Comparison of ENCODE assay signal across 1 cellular context in genomic region chr12:12428047-12428446, GRCh38.
TF ChIP-seq lines count a peak whose summit lies in the region.

No MANE protein-coding gene starts in this region.

TF ChIP-seq in GM12878, 131 proteins besides CTCF, POLR2A, EP300 and RAD21 (continued from another document):
- TF ChIP-seq MTA2 (IDR thresholded peaks at IDR 0.05; ENCODE audit: low read depth), result peak; percentile 36; the same call in 1 of the 2 replicates
- no peak for TF ChIP-seq BRCA1 (IDR thresholded peaks at IDR 0.05; ENCODE audit: low read depth, low read length)
- TF ChIP-seq ZNF687 (IDR thresholded peaks at IDR 0.05), result peak; percentile 39; the same call in 1 of the 2 replicates
- peak; percentile 35 to 48; a peak in 3 of 4 replicates for TF ChIP-seq IKZF2 (IDR thresholded peaks at IDR 0.05)
- TF ChIP-seq STAT3 (IDR thresholded peaks at IDR 0.05; ENCODE audit: low read depth, low read length), result no peak
- TF ChIP-seq RUNX3 (IDR thresholded peaks at IDR 0.05; ENCODE audit: low read length), result peak; percentile 41; the same call in 1 of the 2 replicates
- 0 out of 2 replicates have a peak, but pooled peaks have one; percentile 26 for TF ChIP-seq RAD51 (IDR thresholded peaks at IDR 0.05)
- TF ChIP-seq RCOR1 (conservative IDR thresholded peaks at IDR 0.05; ENCODE audit: low read depth, low read length), result no peak
